Comparison of ENCODE assay signal across 27 cellular contexts in the genomic region with DNA sequence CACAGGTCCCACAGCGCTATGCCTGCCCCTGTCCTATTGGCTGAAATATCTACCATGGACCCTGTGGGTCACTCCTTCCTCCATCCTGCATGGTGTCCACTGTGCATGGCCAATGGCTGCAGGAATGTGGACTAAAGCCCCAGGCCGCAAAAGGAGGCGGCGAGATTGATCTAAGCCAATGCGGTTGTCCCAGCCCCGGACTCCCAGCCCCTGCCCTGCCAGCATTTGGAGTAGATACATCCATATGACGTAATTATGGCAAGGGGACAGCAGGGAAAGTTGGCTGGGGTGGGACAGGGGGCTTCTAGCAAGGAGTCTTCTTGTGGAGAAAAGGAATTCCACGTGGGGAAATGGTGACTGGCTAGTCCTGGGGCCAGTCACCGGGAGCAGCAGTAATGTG. TPM values are rescaled to one million over a fixed set of nuclear protein-coding genes. Genes with fewer than 3 reads are reported as not detected.
DNase-seq lines count a peak whose midpoint lies in the region; FAIRE-seq and TF ChIP-seq lines count a peak whose summit lies in the region.
"Had no signal": no experiment of that assay in that cellular context is flagged by ENCODE, and none has a peak within 500 bp of the region (broad histone marks: within the 10 kb centered on the region; RNA-seq: fewer than 3 reads in every experiment).

No MANE protein-coding gene starts in this region.

- H3K9me3 ChIP-seq in kidney (ENCODE audit: control insufficient read depth in 1 of 2, low read length in 2 of 2) (no peaks in the 10 kb centered on the region), neuronal stem cell (replicated peaks in 1 of 2; ENCODE audit: control insufficient read depth in 2 of 2, insufficient read depth in 1 of 2, low read depth in 1 of 2, low read length in 2 of 2) (no peaks in the 10 kb centered on the region)
- H3K9me3 ChIP-seq: BE2C, BLaER1, Caco-2 had no signal

- no peak for DNase-seq in HL-60 (ENCODE audit: low read depth in 1 of 2, low spot score in 1 of 2)
- peak; percentile 53 for DNase-seq in kidney
- DNase-seq in neuronal stem cell (ENCODE audit: low spot score) = no peak
- DNase-seq in posterior vena cava (ENCODE audit: low spot score) = peak; percentile 74
- DNase-seq in NCI-H2196 (lab: John Stamatoyannopoulos, UW; ENCODE audit: unreplicated experiment) = no peak
- DNase-seq in Calu3 = no peak
- DNase-seq in GM13977 (ENCODE audit: low spot score) = no peak
- DNase-seq in HuH-7 (ENCODE audit: low spot score) = no peak
- DNase-seq: 8988T; ACHN; BE2C; C1 segment of cervical spinal cord; Caco-2; CD4-positive, alpha-beta T cell; CD8-positive, alpha-beta T cell; DMS 273 treated with DMSO at 0.1 percent for 48 hours; DMS153; DMS53; DMS79; DND-41; EL; GDM1 had no signal

- H3K9ac ChIP-seq in kidney (ENCODE audit: low read length in 2 of 2) (no peak overlapping the region), neuronal stem cell (ENCODE audit: low read depth, low read length, poor library complexity) (no peak overlapping the region)
- H3K9ac ChIP-seq: BLaER1 had no signal

- H4K8ac ChIP-seq in neuronal stem cell (ENCODE audit: low read depth, low read length) = no peak overlapping the region

- H3K9me3 Mint-ChIP-seq in Calu3 (ENCODE audit: low read depth, unreplicated experiment) = no peaks in the 10 kb centered on the region
- H3K9me3 Mint-ChIP-seq: CD4-positive, alpha-beta T cell; CD8-positive, alpha-beta T cell had no signal

- H3K36me3 ChIP-seq in kidney (ENCODE audit: control insufficient read depth in 1 of 2, insufficient read depth in 2 of 2, low read length in 2 of 2) (no peaks in the 10 kb centered on the region), neuronal stem cell (replicated peaks in 1 of 2; ENCODE audit: control insufficient read depth in 2 of 2, insufficient read depth in 2 of 2, low read length in 2 of 2) (no peaks in the 10 kb centered on the region)
- H3K36me3 ChIP-seq: BE2C, BLaER1 had no signal

- peak overlapping the region; percentile 82 for H3K27ac ChIP-seq in HL-60 (replicated peaks)
- H3K27ac ChIP-seq in kidney (ENCODE audit: low read depth in 2 of 2, low read length in 2 of 2) = no peak overlapping the region
- no peak overlapping the region for H3K27ac ChIP-seq in neuronal stem cell (replicated peaks; ENCODE audit: low read length)
- H3K27ac ChIP-seq: BLaER1 had no signal

- CTCF ChIA-PET in Calu3 (lab: Charles Lee) = no interaction called here

- H3K27me3 ChIP-seq in HL-60 (ENCODE audit: insufficient read depth, poor library complexity, severe bottlenecking) (no peaks in the 10 kb centered on the region), neuronal stem cell (ENCODE audit: control insufficient read depth in 3 of 3, insufficient read depth in 3 of 3, low read depth in 1 of 3, low read length in 3 of 3) (no peaks in the 10 kb centered on the region)
- H3K27me3 ChIP-seq: BE2C, BLaER1 had no signal

- no peak overlapping the region for H3K4me3 ChIP-seq in HL-60 (replicated peaks; ENCODE audit: insufficient read depth, low read length)
- H3K4me3 ChIP-seq in kidney (ENCODE audit: low read length in 2 of 2) = no peak overlapping the region
- no peak overlapping the region for H3K4me3 ChIP-seq in neuronal stem cell (ENCODE audit: low read length in 2 of 2)
- H3K4me3 ChIP-seq: BLaER1, GM12878 had no signal

- in situ Hi-C loops in GM13977 (cut with MboI; ENCODE audit: low pct_unique_long_range_greater_than_20kb, low sequenced_read_pairs, unreplicated experiment) = no loop called here

- no peak overlapping the region for H2BK12ac ChIP-seq in neuronal stem cell (ENCODE audit: low read length)

- WGBS in neuronal stem cell (ENCODE audit: extremely low coverage in 2 of 2, insufficient read length in 2 of 2, insufficient replicate concordance in 1 of 2), 2 donors = no CpG with 5 or more reads among the region's 9 CpGs

- H3K27ac Mint-ChIP-seq in Calu3 (ENCODE audit: unreplicated experiment) = no peak overlapping the region
- H3K27ac Mint-ChIP-seq: CD4-positive, alpha-beta T cell; CD8-positive, alpha-beta T cell had no signal

- H3K23ac ChIP-seq in neuronal stem cell (ENCODE audit: low read depth, low read length, poor library complexity) = no peak overlapping the region

- H2BK120ac ChIP-seq in neuronal stem cell (ENCODE audit: low read depth, low read length) = no peak overlapping the region

- H3K14ac ChIP-seq in neuronal stem cell (ENCODE audit: low read length) = no peak overlapping the region

- H3K4me2 ChIP-seq in neuronal stem cell (ENCODE audit: insufficient read depth, low read length, poor library complexity, severe bottlenecking) = no peak overlapping the region
- H3K4me2 ChIP-seq: BLaER1 had no signal

- no peak overlapping the region for H3K4ac ChIP-seq in neuronal stem cell (ENCODE audit: low read length)

- H3K79me1 ChIP-seq in neuronal stem cell (ENCODE audit: low read depth, low read length) = no peaks in the 10 kb centered on the region

- no peaks in the 10 kb centered on the region for H3K4me1 ChIP-seq in kidney (ENCODE audit: control insufficient read depth in 1 of 2, insufficient read depth in 1 of 2, low read depth in 1 of 2, low read length in 2 of 2)
- H3K4me1 ChIP-seq in neuronal stem cell (ENCODE audit: control insufficient read depth in 2 of 2, insufficient read depth in 1 of 2, low read depth in 1 of 2, low read length in 2 of 2) = peaks cover 4 to 12% of the 10 kb centered on the region in 2 donors
- H3K4me1 ChIP-seq: BE2C, BLaER1 had no signal

- H3K27me3 Mint-ChIP-seq in Calu3 (ENCODE audit: unreplicated experiment) = no peaks in the 10 kb centered on the region
- H3K27me3 Mint-ChIP-seq: CD4-positive, alpha-beta T cell had no signal

- intact Hi-C loops in kidney (cut with DNase I) (no loop called here), posterior vena cava (cut with DNase I) (no loop called here), Calu3 (cut with micrococcal nuclease; ENCODE audit: unreplicated experiment) (no loop called here)

- no peak overlapping the region for H4K91ac ChIP-seq in neuronal stem cell (ENCODE audit: low read depth, low read length, poor library complexity)

- BruUV-seq in Calu3 (replicated peaks; lab: Mats Ljungman, UMichigan) = no TSS peak

- peak overlapping the region; percentile 11 for H2BK5ac ChIP-seq in neuronal stem cell (ENCODE audit: low read length)

- H3K4me1 Mint-ChIP-seq in Calu3 (ENCODE audit: low read depth, unreplicated experiment) = no peaks in the 10 kb centered on the region

- H3K18ac ChIP-seq in neuronal stem cell (ENCODE audit: low read length) = peak overlapping the region; percentile 82

- peak overlapping the region; percentile 61 for H2AK5ac ChIP-seq in neuronal stem cell (ENCODE audit: low read depth, low read length)

- TF ChIP-seq CTCF in HL-60 (IDR thresholded peaks at IDR 0.05; ENCODE audit: insufficient read depth, low read length) = no peak
- TF ChIP-seq CTCF in kidney (IDR thresholded peaks at IDR 0.05; ENCODE audit: borderline replicate concordance, extremely low read depth, insufficient read depth) = no peak
- no peak for TF ChIP-seq CTCF in Calu3 (IDR thresholded peaks at IDR 0.05; ENCODE audit: unreplicated experiment)
- TF ChIP-seq CTCF in GM13977 (IDR thresholded peaks at IDR 0.05; ENCODE audit: extremely low read depth, insufficient read depth, missing control alignments) = no peak

- no peaks in the 10 kb centered on the region for H3K36me3 Mint-ChIP-seq in Calu3 (ENCODE audit: insufficient read depth, unreplicated experiment)
- H3K36me3 Mint-ChIP-seq: CD8-positive, alpha-beta T cell had no signal

- no peak for FAIRE-seq in kidney (lab: Jason Lieb, UNC)
- FAIRE-seq: A204.1, GM12878, GM12892, GM19239 had no signal

- no peak overlapping the region for H2AFZ ChIP-seq in neuronal stem cell (ENCODE audit: low read length)

- H2BK15ac ChIP-seq in neuronal stem cell (ENCODE audit: low read length) = no peak overlapping the region

- H3K4me3 Mint-ChIP-seq in Calu3 (ENCODE audit: low read depth, unreplicated experiment) = no peak overlapping the region
- H3K4me3 Mint-ChIP-seq: CD4-positive, alpha-beta T cell; CD8-positive, alpha-beta T cell had no signal

RNA-seq across cellular contexts. Expression of a gene that starts 11.4 kb away (rescaled TPM):
- total RNA-seq in kidney (28.7 TPM), posterior vena cava (10 to 100 TPM; 24.3 to 32.5 TPM), Calu3 (2022) (41.6 and 44.2 TPM in 2 replicates)
- polyA plus RNA-seq in kidney (ENCODE audit: insufficient read depth, low read depth, low replicate concordance) = 6.7 TPM
- 40.4 TPM for polyA plus RNA-seq in neuronal stem cell (2013, experiment 1 of 2)
- polyA plus RNA-seq in neuronal stem cell (2013, experiment 2 of 2) = 42.5 TPM

Comparison
In these comparisons a context has a peak if more than half of its experiments do, and no peak if none do; other contexts are left out.
1. DNase-seq: peak in kidney (single experiment) and posterior vena cava (single experiment); none in HL-60 (0 of 2), neuronal stem cell (single experiment), NCI-H2196 (single experiment), Calu3 (single experiment), GM13977 (single experiment) and HuH-7 (single experiment).